Comparison of ENCODE assay signal across 15 cellular contexts in the genomic region with DNA sequence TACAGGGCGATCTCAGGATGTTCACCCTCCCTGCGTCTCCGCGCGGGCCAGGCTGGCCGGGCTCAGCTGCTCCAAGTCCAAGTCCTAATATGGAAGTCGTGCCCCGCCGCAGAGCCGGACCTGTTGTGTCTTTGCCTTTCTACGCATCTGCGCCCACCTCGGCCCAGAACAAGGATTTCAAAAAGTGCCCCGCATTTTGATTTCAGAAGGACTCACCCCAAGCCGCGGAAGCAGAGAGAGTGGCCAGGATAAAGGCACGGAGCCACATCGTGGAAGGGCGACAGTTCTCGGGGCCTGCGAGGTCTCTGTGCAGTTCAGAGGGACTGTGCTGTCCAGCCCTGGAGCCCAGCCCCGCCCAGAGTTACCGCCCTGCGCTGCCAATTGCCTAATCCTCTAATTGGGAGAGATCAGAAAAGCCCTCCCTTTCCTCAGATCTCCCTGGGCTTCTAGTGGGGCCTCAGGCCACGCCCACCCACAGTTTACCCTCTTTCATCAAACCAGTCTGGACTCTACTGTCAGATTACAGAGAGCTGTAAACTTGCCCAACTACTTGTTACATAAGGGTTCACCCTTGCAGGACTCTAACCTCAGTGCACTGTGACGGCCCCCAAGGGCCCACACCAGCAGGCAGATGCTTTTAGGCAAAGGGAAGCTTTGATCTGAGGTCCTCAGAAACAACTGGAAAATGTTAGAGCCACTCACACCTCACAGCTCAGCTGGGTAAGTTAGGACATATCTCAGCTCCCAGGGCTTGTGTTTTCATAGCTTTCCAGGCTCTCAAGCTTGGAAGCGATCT. TPM values are rescaled to one million over a fixed set of nuclear protein-coding genes. Genes with fewer than 3 reads are reported as not detected.
DNase-seq lines count a peak whose midpoint lies in the region; FAIRE-seq and TF ChIP-seq lines count a peak whose summit lies in the region.
"Had no signal": no experiment of that assay in that cellular context is flagged by ENCODE, and none has a peak within 500 bp of the region (broad histone marks: within the 10 kb centered on the region; RNA-seq: fewer than 3 reads in every experiment).

CES1 (minus strand) TSS at position 309 of the 796 bp plus-strand sequence; CDS start at position 268, 41 bp downstream.

- DNase-seq in NOMO-1 treated with dmso at 0.1 percent for 144 hours (lab: John Stamatoyannopoulos, UW; ENCODE audit: unreplicated experiment) (peak; percentile 99), esophagus squamous epithelium (lab: John Stamatoyannopoulos, UW) (no peak), ACHN (no peak), GM12892 (ENCODE audit: insufficient read length) (no peak), progenitor cell of endocrine pancreas (ENCODE audit: low spot score, unreplicated experiment) (no peak), NCI-H748 treated with DMSO at 0.1 percent for 48 hours (lab: John Stamatoyannopoulos, UW) (no peak)
- DNase-seq: naive B cell; NCI-H524 treated with DMSO at 0.1 percent for 48 hours; stimulated activated CD4-positive, alpha-beta T cell treated with anti-CD3 and anti-CD28 coated beads, Interleukin-2, amount 100 ng/mL, for 48 hours had no signal

- intact Hi-C loops in esophagus squamous epithelium (cut with DNase I), result no loop called here

- H3K4me1 Mint-ChIP-seq in progenitor cell of endocrine pancreas (ENCODE audit: low read depth), result no peaks in the 10 kb centered on the region
- H3K4me1 Mint-ChIP-seq: naive B cell had no signal

- H3K4me3 ChIP-seq in esophagus squamous epithelium, result peak within 1 kb of the TSS in 3 of 4 donors; percentile 6 to 33 (median 21)
- no peak within 1 kb of the TSS for H3K4me3 ChIP-seq in mononuclear cell (ENCODE audit: low read length)
- no peak within 1 kb of the TSS for H3K4me3 ChIP-seq in thymus (ENCODE audit: low read length)
- H3K4me3 ChIP-seq: uterus had no signal

- TF ChIP-seq CTCF in esophagus squamous epithelium (IDR thresholded peaks at IDR 0.05), result no peak
- no peak for TF ChIP-seq CTCF in progenitor cell of endocrine pancreas (IDR thresholded peaks at IDR 0.05; ENCODE audit: unreplicated experiment)

- H3K9me3 ChIP-seq in esophagus squamous epithelium (no peaks in the 10 kb centered on the region), mononuclear cell (ENCODE audit: low read depth, low read length) (no peaks in the 10 kb centered on the region), thymus (ENCODE audit: control insufficient read depth) (no peaks in the 10 kb centered on the region)
- H3K9me3 ChIP-seq: uterus had no signal

- H3K27me3 Mint-ChIP-seq in progenitor cell of endocrine pancreas, result peaks cover 34% of the 10 kb centered on the region

- no peaks in the 10 kb centered on the region for H3K36me3 Mint-ChIP-seq in progenitor cell of endocrine pancreas (ENCODE audit: insufficient read depth)
- H3K36me3 Mint-ChIP-seq: brain, naive B cell had no signal

- FAIRE-seq in GM12892 (lab: Jason Lieb, UNC), result no peak
- FAIRE-seq: GM12891 had no signal

- H3K27ac ChIP-seq in esophagus squamous epithelium (peak within 1 kb of the TSS in 2 of 4 donors; percentile 44 to 58), thymus (ENCODE audit: low read depth) (no peak within 1 kb of the TSS)
- H3K27ac ChIP-seq: uterus had no signal

- H3K4me3 Mint-ChIP-seq in progenitor cell of endocrine pancreas (ENCODE audit: low read depth), result no peak within 1 kb of the TSS
- H3K4me3 Mint-ChIP-seq: brain; naive B cell; T-helper 1 cell treated with Interleukin-12 subunit alpha and Interleukin-12 subunit beta and Interleukin-4 antibody, amounts not matched to agents 30 μg/mL and 1 μg/mL, for 36 hours had no signal

- H3K27ac Mint-ChIP-seq in progenitor cell of endocrine pancreas, result no peak within 1 kb of the TSS
- H3K27ac Mint-ChIP-seq: brain; naive B cell; T-helper 1 cell treated with Interleukin-12 subunit alpha and Interleukin-12 subunit beta and Interleukin-4 antibody, amounts not matched to agents 30 μg/mL and 1 μg/mL, for 36 hours had no signal

- H3K36me3 ChIP-seq in esophagus squamous epithelium, result no peaks in the 10 kb centered on the region
- H3K36me3 ChIP-seq in thymus (ENCODE audit: control insufficient read depth, insufficient read depth), result no peaks in the 10 kb centered on the region
- H3K36me3 ChIP-seq: uterus had no signal

- WGBS in esophagus squamous epithelium, 2 donors, result 62 to 74% methylated on average over 4 to 17 of the region's 27 CpGs
- 78% methylated on average over 27 of the region's 27 CpGs for WGBS in thymus

- in situ Hi-C loops in ACHN (cut with HindIII; ENCODE audit: low pct_ligation_motif_present, low pct_unique_long_range_greater_than_20kb, low sequenced_read_pairs), result loop anchor here (25.0 kb wide), 1 partner anchor 121 kb away; no protein-coding TSS in a partner anchor

- H3K27me3 ChIP-seq in esophagus squamous epithelium (peaks cover 0 to 17% (median 0%) of the 10 kb centered on the region in 4 donors), mononuclear cell (ENCODE audit: insufficient read depth, low read length) (no peaks in the 10 kb centered on the region), thymus (ENCODE audit: control insufficient read depth, insufficient read depth) (no peaks in the 10 kb centered on the region)
- H3K27me3 ChIP-seq: uterus had no signal

- TF ChIP-seq POLR2A in esophagus squamous epithelium (IDR thresholded peaks at IDR 0.05) (no peak), GM12892 (IDR thresholded peaks at IDR 0.05; ENCODE audit: low read depth, low read length) (no peak)

- H3K4me1 ChIP-seq in esophagus squamous epithelium (peaks cover 5 to 27% (median 19%) of the 10 kb centered on the region in 3 donors), mononuclear cell (ENCODE audit: insufficient read depth, low read length) (peaks cover 37% of the 10 kb centered on the region), thymus (ENCODE audit: control insufficient read depth, insufficient read depth, low read length) (no peaks in the 10 kb centered on the region)
- H3K4me1 ChIP-seq: uterus had no signal

- no peaks in the 10 kb centered on the region for H3K9me3 Mint-ChIP-seq in progenitor cell of endocrine pancreas (ENCODE audit: low read depth)
- H3K9me3 Mint-ChIP-seq: T-helper 1 cell treated with Interleukin-12 subunit alpha and Interleukin-12 subunit beta and Interleukin-4 antibody, amounts not matched to agents 30 μg/mL and 1 μg/mL, for 36 hours had no signal

RNA-seq across cellular contexts. Expression of gene CES1, which starts in this region (rescaled TPM):
- 100 to 1,000 TPM in 1 of 4 donors, 10 to 100 TPM in 1, 1 to 10 TPM in 1, under 1 TPM in 1; 0.88 to 181 (median 6.7) TPM for total RNA-seq in esophagus squamous epithelium
- total RNA-seq in mononuclear cell, result 27.1 TPM
- 16.6 TPM for polyA plus RNA-seq in thymus
- polyA plus RNA-seq in GM12892 (2012; ENCODE audit: missing spikeins), result not detected
- not detected in 2 replicates for total RNA-seq in progenitor cell of endocrine pancreas

Comparison
In these comparisons a context has a peak if more than half of its experiments do, and no peak if none do; other contexts are left out.
1. H3K4me3 ChIP-seq: peak in esophagus squamous epithelium (3 of 4); none in mononuclear cell (single experiment) and thymus (single experiment).